ENCODE assay signal across 9 cellular contexts in the genomic region with DNA sequence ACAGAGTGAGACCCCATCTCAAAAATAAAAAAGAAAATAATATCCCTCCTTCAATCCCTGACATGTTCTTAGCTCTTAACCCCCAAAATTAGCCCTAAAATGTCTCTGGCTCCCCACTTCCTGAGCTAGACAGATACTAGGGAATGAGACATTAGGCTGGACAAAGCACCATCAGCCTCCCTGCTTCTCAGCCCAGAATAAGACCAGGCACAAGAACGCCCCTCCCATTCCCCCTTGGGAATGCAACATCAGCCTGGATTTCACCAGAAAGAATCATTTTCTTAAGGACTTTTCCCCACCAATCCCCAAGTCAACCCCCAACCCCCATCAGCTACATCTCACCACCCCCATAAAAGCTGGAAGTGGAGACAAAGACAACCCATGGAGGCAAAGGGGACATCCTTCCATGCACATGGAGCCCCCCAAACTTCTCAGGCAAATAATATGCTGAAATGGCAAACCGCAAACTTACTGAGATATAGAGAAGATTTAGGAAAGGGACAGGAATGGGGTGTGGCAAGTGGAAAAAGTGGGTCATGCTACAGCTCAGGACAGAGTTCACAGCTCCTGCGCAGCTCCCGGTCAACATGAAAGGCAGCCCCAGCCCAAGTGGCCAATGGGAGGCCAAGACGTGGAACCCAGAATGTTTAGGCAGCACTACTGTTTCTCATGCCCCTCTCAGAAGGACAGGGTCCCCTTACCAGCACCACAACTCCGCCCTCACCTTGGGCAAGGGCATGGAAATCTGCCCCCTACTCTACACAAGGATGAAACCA. TPM values are rescaled to one million over a fixed set of nuclear protein-coding genes. Genes with fewer than 3 reads are reported as not detected.
DNase-seq lines count a peak whose midpoint lies in the region; ATAC-seq and TF ChIP-seq lines count a peak whose summit lies in the region.
"Had no signal": no experiment of that assay in that cellular context is flagged by ENCODE, and none has a peak within 500 bp of the region (broad histone marks: within the 10 kb centered on the region; RNA-seq: fewer than 3 reads in every experiment).

No MANE protein-coding gene starts in this region.

- 66 to 68% methylated on average over 6 of the region's 6 CpGs for WGBS in thyroid gland, 2 donors

- peak overlapping the region; percentile 8 for H3K27ac ChIP-seq in layer of hippocampus (ENCODE audit: low read depth, low read length)
- peak overlapping the region in 2 of 3 donors; percentile 94 to 99 for H3K27ac ChIP-seq in thyroid gland

- H3K36me3 ChIP-seq in thyroid gland: peaks cover 29 to 33% of the 10 kb centered on the region in 2 donors

- no peaks in the 10 kb centered on the region for H3K9me3 Mint-ChIP-seq in activated naive CD4-positive, alpha-beta T cell treated with anti-CD3 and anti-CD28 coated beads for 36 hours
- no peaks in the 10 kb centered on the region for H3K9me3 Mint-ChIP-seq in activated naive CD8-positive, alpha-beta T cell treated with anti-CD3 and anti-CD28 coated beads, Interleukin-2, amount 50 U/mL, for 24 hours

- DNase-seq in activated naive CD4-positive, alpha-beta T cell treated with anti-CD3 and anti-CD28 coated beads for 36 hours: no peak
- DNase-seq in activated naive CD4-positive, alpha-beta T cell treated with Interleukin-2 at 50 U/mL for 16 hours: no peak
- DNase-seq in activated naive CD8-positive, alpha-beta T cell treated with anti-CD3 and anti-CD28 coated beads, Interleukin-2, amount 50 U/mL, for 24 hours: no peak
- DNase-seq in thyroid gland (no peak), NCI-H1105 (lab: John Stamatoyannopoulos, UW) (no peak), AG08395 (ENCODE audit: low spot score) (no peak)
- DNase-seq: KG1 had no signal

- no peak for TF ChIP-seq POLR2A in thyroid gland (IDR thresholded peaks at IDR 0.05)

- H3K9me3 ChIP-seq in thyroid gland: no peaks in the 10 kb centered on the region

- peaks cover 39% of the 10 kb centered on the region for H3K4me1 Mint-ChIP-seq in activated naive CD4-positive, alpha-beta T cell treated with anti-CD3 and anti-CD28 coated beads for 36 hours (ENCODE audit: low read depth)
- peaks cover 41% of the 10 kb centered on the region for H3K4me1 Mint-ChIP-seq in activated naive CD8-positive, alpha-beta T cell treated with anti-CD3 and anti-CD28 coated beads, Interleukin-2, amount 50 U/mL, for 24 hours

- no peak for TF ChIP-seq CTCF in thyroid gland (IDR thresholded peaks at IDR 0.05)

- H3K27me3 Mint-ChIP-seq in activated naive CD4-positive, alpha-beta T cell treated with anti-CD3 and anti-CD28 coated beads for 36 hours (ENCODE audit: low read depth): no peaks in the 10 kb centered on the region
- H3K27me3 Mint-ChIP-seq in activated naive CD8-positive, alpha-beta T cell treated with anti-CD3 and anti-CD28 coated beads, Interleukin-2, amount 50 U/mL, for 24 hours: no peaks in the 10 kb centered on the region

- H3K4me3 Mint-ChIP-seq in activated naive CD4-positive, alpha-beta T cell treated with anti-CD3 and anti-CD28 coated beads for 36 hours: no peak overlapping the region
- H3K4me3 Mint-ChIP-seq in activated naive CD8-positive, alpha-beta T cell treated with anti-CD3 and anti-CD28 coated beads, Interleukin-2, amount 50 U/mL, for 24 hours: no peak overlapping the region

- peak overlapping the region; percentile 95 for H3K27ac Mint-ChIP-seq in activated naive CD4-positive, alpha-beta T cell treated with anti-CD3 and anti-CD28 coated beads for 36 hours
- H3K27ac Mint-ChIP-seq in activated naive CD8-positive, alpha-beta T cell treated with anti-CD3 and anti-CD28 coated beads, Interleukin-2, amount 50 U/mL, for 24 hours: peak overlapping the region; percentile 85

- H3K4me1 ChIP-seq in thyroid gland: peaks cover 33 to 36% of the 10 kb centered on the region in 2 donors

- H3K4me3 ChIP-seq in thyroid gland (replicated peaks in 1 of 3): peak overlapping the region in 1 of 3 donors; percentile 7

- H3K36me3 Mint-ChIP-seq in activated naive CD4-positive, alpha-beta T cell treated with anti-CD3 and anti-CD28 coated beads for 36 hours (ENCODE audit: low read depth): peaks cover 57% of the 10 kb centered on the region
- peaks cover 60% of the 10 kb centered on the region for H3K36me3 Mint-ChIP-seq in activated naive CD8-positive, alpha-beta T cell treated with anti-CD3 and anti-CD28 coated beads, Interleukin-2, amount 50 U/mL, for 24 hours (ENCODE audit: low read depth)

- CTCF ChIA-PET in activated naive CD4-positive, alpha-beta T cell treated with anti-CD3 and anti-CD28 coated beads for 36 hours (lab: Charles Lee): interaction anchor here (0.6 to 1.7 kb wide), 7 partner anchors 16 to 230 kb away, joined by 3 to 8 read pairs (median 3); partner anchors contain the start of gene COPS7A

- ATAC-seq in activated naive CD8-positive, alpha-beta T cell treated with anti-CD3 and anti-CD28 coated beads, Interleukin-2, amount 50 U/mL, for 24 hours: no peak
- ATAC-seq in GM19467 (IDR thresholded peaks at IDR 0.05; ENCODE audit: unreplicated experiment): no peak

- intact Hi-C loops in activated naive CD4-positive, alpha-beta T cell treated with anti-CD3 and anti-CD28 coated beads for 36 hours (cut with micrococcal nuclease): loop anchor here (5.0 kb wide), 3 partner anchors 177 to 267 kb away; no protein-coding TSS in a partner anchor
- intact Hi-C loops in thyroid gland (cut with DNase I): loop anchor here (5.0 kb wide), 1 partner anchor 37 kb away; the partner anchor contains the start of gene NOP2

- H3K27me3 ChIP-seq in layer of hippocampus (ENCODE audit: control insufficient read depth, insufficient read depth, low read length) (no peaks in the 10 kb centered on the region), thyroid gland (no peaks in the 10 kb centered on the region)

RNA-seq across cellular contexts. Expression of gene CHD4, which starts 2.7 kb away (rescaled TPM):
- 100 to 1,000 TPM; 232 to 245 TPM for total RNA-seq in activated naive CD4-positive, alpha-beta T cell treated with anti-CD3 and anti-CD28 coated beads for 36 hours
- 100 to 1,000 TPM; 152 to 337 (median 263) TPM for total RNA-seq in thyroid gland

RNA-seq across cellular contexts. Expression of gene LPAR5, which starts 31.3 kb away (rescaled TPM):
- total RNA-seq in activated naive CD4-positive, alpha-beta T cell treated with anti-CD3 and anti-CD28 coated beads for 36 hours: 1 to 10 TPM; 1.7 to 2.2 TPM
- 1 to 10 TPM in 3 of 4 donors, under 1 TPM in 1; 0.78 to 8.1 (median 3.5) TPM for total RNA-seq in thyroid gland

RNA-seq across cellular contexts. Expression of gene NOP2, which starts 36.4 kb away (rescaled TPM):
- total RNA-seq in activated naive CD4-positive, alpha-beta T cell treated with anti-CD3 and anti-CD28 coated beads for 36 hours: 10 to 100 TPM; 61.3 to 62.9 TPM
- total RNA-seq in thyroid gland: 10 to 100 TPM; 23.0 to 50.8 (median 35.6) TPM

RNA-seq across cellular contexts. Expression of gene ACRBP, which starts 42.8 kb away (rescaled TPM):
- total RNA-seq in activated naive CD4-positive, alpha-beta T cell treated with anti-CD3 and anti-CD28 coated beads for 36 hours: 1 to 10 TPM; 2.3 to 2.4 TPM
- 10 to 100 TPM in 2 of 4 donors, 1 to 10 TPM in 2; 8.9 to 11.4 (median 10.4) TPM for total RNA-seq in thyroid gland

RNA-seq across cellular contexts. Expression of gene IFFO1, which starts 48.6 kb away (rescaled TPM):
- 1 to 10 TPM; 8.0 to 9.0 TPM for total RNA-seq in activated naive CD4-positive, alpha-beta T cell treated with anti-CD3 and anti-CD28 coated beads for 36 hours
- total RNA-seq in thyroid gland: 10 to 100 TPM in 1 of 4 donors, 1 to 10 TPM in 3; 5.0 to 10.2 (median 7.5) TPM
